21 cellular contexts compared by ENCODE assay signal in the genomic region with DNA sequence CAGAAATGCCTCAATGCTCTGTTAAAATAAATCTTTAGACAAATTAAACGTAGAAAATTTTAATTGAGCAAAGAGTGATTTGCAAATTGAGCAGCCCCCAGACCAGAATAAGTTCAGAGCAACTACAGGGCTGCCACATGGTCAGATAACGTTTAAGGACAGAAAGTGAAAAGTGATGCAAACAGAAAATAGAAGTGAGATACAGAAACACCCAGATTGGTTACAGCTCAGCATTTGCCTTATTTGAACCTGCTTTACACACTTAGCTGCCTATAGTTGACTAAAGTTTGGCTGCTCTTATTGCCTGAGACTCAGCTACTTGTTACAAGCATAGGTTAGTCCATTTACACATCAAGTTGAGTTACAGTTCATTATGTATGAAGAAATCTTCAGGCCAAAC.
DNase-seq lines count a peak whose midpoint lies in the region; ATAC-seq and TF ChIP-seq lines count a peak whose summit lies in the region.
"Had no signal": no experiment of that assay in that cellular context is flagged by ENCODE, and none has a peak within 500 bp of the region (broad histone marks: within the 10 kb centered on the region; RNA-seq: fewer than 3 reads in every experiment).

No MANE protein-coding gene starts in this region.

- no peak overlapping the region for H3K4me3 ChIP-seq in Loucy (ENCODE audit: low read length, poor library complexity, severe bottlenecking)
- H3K4me3 ChIP-seq: ascending aorta, esophagus muscularis mucosa, right lobe of liver, upper lobe of right lung had no signal

- H3K4me1 Mint-ChIP-seq in activated naive CD8-positive, alpha-beta T cell treated with anti-CD3 and anti-CD28 coated beads for 36 hours: no peaks in the 10 kb centered on the region
- H3K4me1 Mint-ChIP-seq: activated CD4-positive, alpha-beta T cell treated with anti-CD3 and anti-CD28 coated beads, Interleukin-2, amount 10 ng/mL, durations not matched to agents 7 days and 5 days; nephron had no signal

- DNase-seq in activated T-cell treated with anti-CD3 and anti-CD28 coated beads for 4 hours (no peak), UCSD-AML1 (lab: John Stamatoyannopoulos, UW; ENCODE audit: unreplicated experiment) (no peak)
- no peak for DNase-seq in activated naive CD8-positive, alpha-beta T cell treated with anti-CD3 and anti-CD28 coated beads for 36 hours
- DNase-seq: activated CD4-positive, alpha-beta T cell treated with anti-CD3 and anti-CD28 coated beads, Interleukin-2, amount 10 ng/mL, durations not matched to agents 7 days and 5 days; BE2C; cortex of kidney; DMS79; NCI-H2029; right lobe of liver; SHP77 treated with DMSO at 0.1 percent for 48 hours; stimulated activated CD4-positive, alpha-beta T cell treated with anti-CD3 and anti-CD28 coated beads, Interleukin-2, amount 100 ng/mL, for 48 hours; T-helper 9 cell; upper lobe of right lung had no signal

- no peaks in the 10 kb centered on the region for H4K20me1 ChIP-seq in Loucy (ENCODE audit: insufficient read depth, low read length, poor library complexity, severe bottlenecking)

- H3K36me3 Mint-ChIP-seq in activated naive CD8-positive, alpha-beta T cell treated with anti-CD3 and anti-CD28 coated beads for 36 hours: no peaks in the 10 kb centered on the region

- H3K4me2 ChIP-seq in Loucy (ENCODE audit: low read depth, low read length, poor library complexity, severe bottlenecking): no peak overlapping the region

- H3K27ac Mint-ChIP-seq in activated naive CD8-positive, alpha-beta T cell treated with anti-CD3 and anti-CD28 coated beads for 36 hours: no peak overlapping the region
- H3K27ac Mint-ChIP-seq: activated CD4-positive, alpha-beta T cell treated with anti-CD3 and anti-CD28 coated beads, Interleukin-2, amount 10 ng/mL, durations not matched to agents 7 days and 5 days; nephron had no signal

- H3K9me3 ChIP-seq in Loucy (ENCODE audit: insufficient read depth, low read depth, low read length): no peaks in the 10 kb centered on the region
- H3K9me3 ChIP-seq: ascending aorta, BE2C, esophagus muscularis mucosa, right lobe of liver, upper lobe of right lung had no signal

- no peak overlapping the region for H3K4me3 Mint-ChIP-seq in activated naive CD8-positive, alpha-beta T cell treated with anti-CD3 and anti-CD28 coated beads for 36 hours
- H3K4me3 Mint-ChIP-seq: activated CD4-positive, alpha-beta T cell treated with anti-CD3 and anti-CD28 coated beads, Interleukin-2, amount 10 ng/mL, durations not matched to agents 7 days and 5 days; nephron had no signal

- H3K4me1 ChIP-seq in Loucy (ENCODE audit: insufficient read depth, low read length, poor library complexity, severe bottlenecking): no peaks in the 10 kb centered on the region
- H3K4me1 ChIP-seq: ascending aorta, right lobe of liver, upper lobe of right lung had no signal

- peaks cover 4% of the 10 kb centered on the region for H3K9me3 Mint-ChIP-seq in activated naive CD8-positive, alpha-beta T cell treated with anti-CD3 and anti-CD28 coated beads for 36 hours
- H3K9me3 Mint-ChIP-seq: activated CD4-positive, alpha-beta T cell treated with anti-CD3 and anti-CD28 coated beads, Interleukin-2, amount 10 ng/mL, durations not matched to agents 7 days and 5 days had no signal

- no peak for TF ChIP-seq CTCF in Loucy (conservative IDR thresholded peaks at IDR 0.05; ENCODE audit: low read length)

- H3K36me3 ChIP-seq in Loucy (ENCODE audit: insufficient read depth, low read length): no peaks in the 10 kb centered on the region
- H3K36me3 ChIP-seq: ascending aorta, BE2C, esophagus muscularis mucosa, right lobe of liver, upper lobe of right lung had no signal

- H3F3A ChIP-seq in Loucy (ENCODE audit: low read depth): no peaks in the 10 kb centered on the region

- no peaks in the 10 kb centered on the region for H3K27me3 Mint-ChIP-seq in activated naive CD8-positive, alpha-beta T cell treated with anti-CD3 and anti-CD28 coated beads for 36 hours
- H3K27me3 Mint-ChIP-seq: activated CD4-positive, alpha-beta T cell treated with anti-CD3 and anti-CD28 coated beads, Interleukin-2, amount 10 ng/mL, durations not matched to agents 7 days and 5 days had no signal

- H3K9ac ChIP-seq in Loucy (ENCODE audit: low read depth, low read length, poor library complexity, severe bottlenecking): no peak overlapping the region

- ATAC-seq in GM18498 (IDR thresholded peaks at IDR 0.05; ENCODE audit: unreplicated experiment) (peak; percentile 89), GM21360 (IDR thresholded peaks at IDR 0.05; ENCODE audit: unreplicated experiment) (peak; percentile 92), HG02981 (IDR thresholded peaks at IDR 0.05; ENCODE audit: unreplicated experiment) (peak; percentile 75)
- no peak for ATAC-seq in activated CD4-positive, CD25-positive, alpha-beta regulatory T cell treated with anti-CD3 and anti-CD28 coated beads, Interleukin-2, amount 50 U/mL, for 24 hours
- ATAC-seq: right lobe of liver, upper lobe of right lung had no signal

- no peaks in the 10 kb centered on the region for H3K9me2 ChIP-seq in Loucy (replicated peaks; ENCODE audit: low read depth, low read length)

- no peaks in the 10 kb centered on the region for H3K27me3 ChIP-seq in Loucy (ENCODE audit: insufficient read depth, low read length, poor library complexity, severe bottlenecking)
- H3K27me3 ChIP-seq: ascending aorta, BE2C, esophagus muscularis mucosa, right lobe of liver, upper lobe of right lung had no signal

- H2AFZ ChIP-seq in Loucy (ENCODE audit: low read length): peak overlapping the region; percentile 47

- no peaks in the 10 kb centered on the region for H3K79me2 ChIP-seq in Loucy (ENCODE audit: insufficient read depth, low read length)

Comparison
In these comparisons a context has a peak if more than half of its experiments do, and no peak if none do; other contexts are left out.
1. ATAC-seq: peak in GM18498 (single experiment), GM21360 (single experiment) and HG02981 (single experiment); none in activated CD4-positive, CD25-positive, alpha-beta regulatory T cell treated with anti-CD3 and anti-CD28 coated beads, Interleukin-2, amount 50 U/mL, for 24 hours (0 of 2).